In genomic region chr14:44700184-44700583, GRCh38 we compare ENCODE assay signal across 27 cellular contexts.
DNase-seq lines count a peak whose midpoint lies in the region; ATAC-seq, FAIRE-seq and TF ChIP-seq lines count a peak whose summit lies in the region.
"Had no signal": no experiment of that assay in that cellular context is flagged by ENCODE, and none has a peak within 500 bp of the region (broad histone marks: within the 10 kb centered on the region; RNA-seq: fewer than 3 reads in every experiment).

No MANE protein-coding gene starts in this region.

- H3K4me3 ChIP-seq in fibroblast of the aortic adventitia (ENCODE audit: low read depth, low read length) (no peak overlapping the region), retinal pigment epithelial cell (ENCODE audit: low read length) (no peak overlapping the region)
- H3K4me3 ChIP-seq: heart left ventricle, ovary, sigmoid colon, thyroid gland had no signal

- DNase-seq in H4 (ENCODE audit: low spot score): peak; percentile 96
- DNase-seq in RCC 7860 (ENCODE audit: low spot score): peak; percentile 96
- DNase-seq in fibroblast of the aortic adventitia (ENCODE audit: low read depth): peak; percentile 27
- peak; percentile 94 for DNase-seq in retinal pigment epithelial cell (ENCODE audit: low read depth)
- no peak for DNase-seq in NCI-H526 treated with DMSO at 0.1 percent for 48 hours (lab: John Stamatoyannopoulos, UW)
- DNase-seq in activated CD8-positive, alpha-beta memory T cell treated with anti-CD3 and anti-CD28 coated beads, Interleukin-2, amount 50 U/mL, for 48 hours: no peak
- DNase-seq in activated CD8-positive, alpha-beta memory T cell treated with anti-CD3 and anti-CD28 coated beads, Interleukin-2, amount 50 U/mL, for 4 hours: no peak
- DNase-seq: activated naive CD4-positive, alpha-beta T cell; activated T-cell treated with anti-CD3 and anti-CD28 coated beads for 4 hours; AML-193; amygdala; effector memory CD8-positive, alpha-beta T cell; GOT3; heart left ventricle; mammary epithelial cell; naive thymus-derived CD4-positive, alpha-beta T cell; NCI-H187 treated with DMSO at 0.1 percent for 48 hours; NCI-H446 treated with DMSO at 0.1 percent for 48 hours; ovary; sigmoid colon; stimulated activated CD4-positive, alpha-beta T cell treated with anti-CD3 and anti-CD28 coated beads, Interleukin-1b, Interleukin-23, amount 100 ng/mL, for 48 hours; stimulated activated naive CD4-positive, alpha-beta T cell treated with Interleukin-2 at 50 U/mL for 16 hours; thyroid gland had no signal

- TF ChIP-seq CTCF in fibroblast of the aortic adventitia (IDR thresholded peaks at IDR 0.05; ENCODE audit: insufficient read depth, low read length) (no peak), retinal pigment epithelial cell (conservative IDR thresholded peaks at IDR 0.05; ENCODE audit: low read depth, low read length) (no peak)

- FAIRE-seq in RCC 7860 (lab: Jason Lieb, UNC): peak; percentile 98
- FAIRE-seq: G401.6, HepG2, islet of Langerhans had no signal

- ATAC-seq in GM19351 (IDR thresholded peaks at IDR 0.05; ENCODE audit: unreplicated experiment): no peak
- ATAC-seq: effector memory CD8-positive, alpha-beta T cell; heart left ventricle; HepG2; naive thymus-derived CD4-positive, alpha-beta T cell had no signal

Comparison
In these comparisons a context has a peak if more than half of its experiments do, and no peak if none do; other contexts are left out.
1. DNase-seq: peak in H4 (single experiment), RCC 7860 (single experiment), fibroblast of the aortic adventitia (single experiment) and retinal pigment epithelial cell (single experiment); none in NCI-H526 treated with DMSO at 0.1 percent for 48 hours (single experiment), activated CD8-positive, alpha-beta memory T cell treated with anti-CD3 and anti-CD28 coated beads, Interleukin-2, amount 50 U/mL, for 48 hours (single experiment) and activated CD8-positive, alpha-beta memory T cell treated with anti-CD3 and anti-CD28 coated beads, Interleukin-2, amount 50 U/mL, for 4 hours (single experiment).